ENCODE assay signal across 16 cellular contexts in genomic region chr1:64691631-64692030, GRCh38. TPM values are rescaled to one million over a fixed set of nuclear protein-coding genes. Genes with fewer than 3 reads are reported as not detected.
DNase-seq lines count a peak whose midpoint lies in the region; ATAC-seq and TF ChIP-seq lines count a peak whose summit lies in the region.
"Had no signal": no experiment of that assay in that cellular context is flagged by ENCODE, and none has a peak within 500 bp of the region (broad histone marks: within the 10 kb centered on the region; RNA-seq: fewer than 3 reads in every experiment).

No MANE protein-coding gene starts in this region.

- no peaks in the 10 kb centered on the region for H3K79me2 ChIP-seq in GM23248 (ENCODE audit: insufficient read depth)

- peaks cover 15% of the 10 kb centered on the region; the same call in 1 of the 2 replicates for H3K4me1 ChIP-seq in GM23248 (ENCODE audit: insufficient read depth)
- peaks cover 39% of the 10 kb centered on the region for H3K4me1 ChIP-seq in SJSA1 (replicated peaks)
- peaks cover 0 to 16% (median 12%) of the 10 kb centered on the region in 6 donors for H3K4me1 ChIP-seq in spleen
- H3K4me1 ChIP-seq: right lobe of liver had no signal

- 67 to 73% methylated on average over 6 of the region's 6 CpGs for WGBS in GM23248 (ENCODE audit: low coverage in 1 of 2, low lambda C conversion rate in 2 of 2, missing lambda C conversion rate in 2 of 2), 2 experiments
- WGBS in spleen, 5 donors: 63 to 75% (median 68%) methylated on average over 6 of the region's 6 CpGs

- H3K4me1 Mint-ChIP-seq in nephron progenitor cell: no peaks in the 10 kb centered on the region
- no peaks in the 10 kb centered on the region for H3K4me1 Mint-ChIP-seq in stimulated activated naive B cell treated with anti-CD40 and anti-IgM and Interleukin-4, amounts not matched to agents 10 μg/mL and 1 μg/mL and 100 μg/mL, for 72 hours
- H3K4me1 Mint-ChIP-seq: activated naive CD8-positive, alpha-beta T cell treated with anti-CD3 and anti-CD28 coated beads, Interleukin-2, amount 50 U/mL, for 24 hours; naive B cell had no signal

- H3K9me2 ChIP-seq in GM23248 (ENCODE audit: insufficient read depth): no peaks in the 10 kb centered on the region

- no peak overlapping the region for H2AFZ ChIP-seq in GM23248

- H3K4me3 ChIP-seq in GM23248 (no peak overlapping the region), SJSA1 (no peak overlapping the region), epithelial cell of esophagus (ENCODE audit: low read length) (no peak overlapping the region), spleen (no peak overlapping the region)
- H3K4me3 ChIP-seq: right lobe of liver had no signal

- H3K4me2 ChIP-seq in GM23248 (ENCODE audit: unreplicated experiment): no peak overlapping the region

- no peak for ATAC-seq in sciatic nerve
- ATAC-seq in stimulated activated naive B cell treated with anti-CD40 and anti-IgM and Interleukin-4, amounts not matched to agents 10 μg/mL and 1 μg/mL and 100 μg/mL, for 72 hours (replicated peaks): no peak
- ATAC-seq: activated naive CD8-positive, alpha-beta T cell treated with anti-CD3 and anti-CD28 coated beads, Interleukin-2, amount 50 U/mL, for 24 hours; right lobe of liver; Right ventricle myocardium inferior had no signal

- H3F3A ChIP-seq in GM23248 (ENCODE audit: insufficient read depth): 0 out of 2 replicates have a peak, but pooled peaks cover 7% of the 10 kb centered on the region

- no peak for TF ChIP-seq CTCF in epithelial cell of esophagus (IDR thresholded peaks at IDR 0.05; ENCODE audit: insufficient read depth, low read depth, low read length, missing control alignments)
- no peak for TF ChIP-seq CTCF in nephron progenitor cell (IDR thresholded peaks at IDR 0.05)
- no peak for TF ChIP-seq CTCF in spleen (IDR thresholded peaks at IDR 0.05 in 8 of 11, conservative IDR thresholded peaks at IDR 0.05 in 3 of 11)

- H3K27me3 Mint-ChIP-seq in nephron progenitor cell (ENCODE audit: low read depth, poor library complexity): peaks cover 4% of the 10 kb centered on the region
- H3K27me3 Mint-ChIP-seq in stimulated activated naive B cell treated with anti-CD40 and anti-IgM and Interleukin-4, amounts not matched to agents 10 μg/mL and 1 μg/mL and 100 μg/mL, for 72 hours: no peaks in the 10 kb centered on the region
- H3K27me3 Mint-ChIP-seq: activated naive CD8-positive, alpha-beta T cell treated with anti-CD3 and anti-CD28 coated beads, Interleukin-2, amount 50 U/mL, for 24 hours; CD4-positive, alpha-beta T cell had no signal

- H3K36me3 ChIP-seq in GM23248 (ENCODE audit: low read depth) (no peaks in the 10 kb centered on the region), SJSA1 (no peaks in the 10 kb centered on the region), spleen (peaks cover 0 to 11% (median 0%) of the 10 kb centered on the region in 6 donors)
- H3K36me3 ChIP-seq: right lobe of liver had no signal

- no peak overlapping the region for H3K4me3 Mint-ChIP-seq in nephron progenitor cell
- H3K4me3 Mint-ChIP-seq in stimulated activated naive B cell treated with anti-CD40 and anti-IgM and Interleukin-4, amounts not matched to agents 10 μg/mL and 1 μg/mL and 100 μg/mL, for 72 hours: no peak overlapping the region
- H3K4me3 Mint-ChIP-seq: activated naive CD8-positive, alpha-beta T cell treated with anti-CD3 and anti-CD28 coated beads, Interleukin-2, amount 50 U/mL, for 24 hours; CD4-positive, alpha-beta T cell; naive B cell had no signal

- no peak overlapping the region for H3K27ac ChIP-seq in GM23248
- H3K27ac ChIP-seq in SJSA1: peak overlapping the region; percentile 14; the same call in 1 of the 2 replicates
- H3K27ac ChIP-seq in spleen: no peak overlapping the region
- H3K27ac ChIP-seq: epithelial cell of prostate, right lobe of liver had no signal

- no peak for TF ChIP-seq POLR2A in spleen (IDR thresholded peaks at IDR 0.05)

- no peaks in the 10 kb centered on the region for H4K20me1 ChIP-seq in GM23248 (ENCODE audit: insufficient read depth)

- in situ Hi-C loops in GM23248 (cut with MboI): loop anchor here (10.0 kb wide), 1 partner anchor 123 kb away; no protein-coding TSS in a partner anchor

- H3K27ac Mint-ChIP-seq in nephron progenitor cell: peak overlapping the region; percentile 65
- no peak overlapping the region for H3K27ac Mint-ChIP-seq in stimulated activated naive B cell treated with anti-CD40 and anti-IgM and Interleukin-4, amounts not matched to agents 10 μg/mL and 1 μg/mL and 100 μg/mL, for 72 hours
- H3K27ac Mint-ChIP-seq: activated naive CD8-positive, alpha-beta T cell treated with anti-CD3 and anti-CD28 coated beads, Interleukin-2, amount 50 U/mL, for 24 hours; CD4-positive, alpha-beta T cell; naive B cell had no signal

- H3K36me3 Mint-ChIP-seq in nephron progenitor cell (ENCODE audit: low read depth): peaks cover 50% of the 10 kb centered on the region
- H3K36me3 Mint-ChIP-seq in stimulated activated naive B cell treated with anti-CD40 and anti-IgM and Interleukin-4, amounts not matched to agents 10 μg/mL and 1 μg/mL and 100 μg/mL, for 72 hours: no peaks in the 10 kb centered on the region
- H3K36me3 Mint-ChIP-seq: naive B cell had no signal

- H3K9me3 ChIP-seq in GM23248 (ENCODE audit: low read depth): no peaks in the 10 kb centered on the region
- no peaks in the 10 kb centered on the region for H3K9me3 ChIP-seq in SJSA1 (replicated peaks)
- H3K9me3 ChIP-seq in spleen: no peaks in the 10 kb centered on the region
- H3K9me3 ChIP-seq: right lobe of liver had no signal

- H3K27me3 ChIP-seq in GM23248 (replicated peaks; ENCODE audit: insufficient read depth) (no peaks in the 10 kb centered on the region), SJSA1 (replicated peaks) (no peaks in the 10 kb centered on the region), spleen (replicated peaks in 1 of 7) (no peaks in the 10 kb centered on the region)
- H3K27me3 ChIP-seq: right lobe of liver had no signal

- H3K9me3 Mint-ChIP-seq in nephron progenitor cell: no peaks in the 10 kb centered on the region
- H3K9me3 Mint-ChIP-seq in stimulated activated naive B cell treated with anti-CD40 and anti-IgM and Interleukin-4, amounts not matched to agents 10 μg/mL and 1 μg/mL and 100 μg/mL, for 72 hours: no peaks in the 10 kb centered on the region
- H3K9me3 Mint-ChIP-seq: activated naive CD8-positive, alpha-beta T cell treated with anti-CD3 and anti-CD28 coated beads, Interleukin-2, amount 50 U/mL, for 24 hours; CD4-positive, alpha-beta T cell; naive B cell had no signal

- no peak overlapping the region for H3K9ac ChIP-seq in GM23248

- intact Hi-C loops in sciatic nerve (cut with DNase I) (no loop called here), spleen (cut with DNase I; ENCODE audit: low total_unique reads) (no loop called here)

- DNase-seq in GM23248 (peak; percentile 13), SJSA1 (ENCODE audit: low read depth in 1 of 2, low spot score in 2 of 2) (peak in 1 of 2 experiments; percentile 26), epithelial cell of esophagus (ENCODE audit: low read depth) (peak; percentile 45), nephron progenitor cell (no peak), sciatic nerve (ENCODE audit: low spot score) (no peak), spleen (no peak)
- no peak for DNase-seq in activated effector memory CD4-positive, alpha-beta T cell treated with Interleukin-2 at 50 U/mL for 16 hours
- no peak for DNase-seq in stimulated activated naive B cell treated with anti-CD40 and anti-IgM and Interleukin-4, amounts not matched to agents 10 μg/mL and 1 μg/mL and 100 μg/mL, for 72 hours
- DNase-seq: activated naive CD8-positive, alpha-beta T cell treated with anti-CD3 and anti-CD28 coated beads, Interleukin-2, amount 50 U/mL, for 24 hours; CD4-positive, alpha-beta T cell; naive B cell; NCI-H1930; NCI-H82; right lobe of liver had no signal

RNA-seq across cellular contexts. Expression of gene RAVER2, which starts 53.2 kb away (rescaled TPM):
- 2.4 and 5.1 TPM in 2 replicates for total RNA-seq in GM23248 (2014; rRNA removed; shearing (Covaris generic))
- polyA plus RNA-seq in GM23248 (2016; fragmentation: Nextera tagmentation; extraction: Ambion mirVana): 0.63 and 0.71 TPM in 2 replicates
- 0.31 and 0.47 TPM in 2 replicates for total RNA-seq in SJSA1 (2014; rRNA removed; shearing (Covaris generic))
- total RNA-seq in sciatic nerve: 6.5 TPM
- total RNA-seq in spleen: 10 to 100 TPM in 2 of 7 donors, 1 to 10 TPM in 5; 6.7 to 14.1 (median 9.1) TPM
- polyA plus RNA-seq in spleen: 1 to 10 TPM; 1.8 to 5.4 (median 2.0) TPM

Comparison
In these comparisons a context has a peak if more than half of its experiments do, and no peak if none do; other contexts are left out.
1. DNase-seq: peak in GM23248 (single experiment) and epithelial cell of esophagus (single experiment); none in nephron progenitor cell (single experiment), activated effector memory CD4-positive, alpha-beta T cell treated with Interleukin-2 at 50 U/mL for 16 hours (single experiment), sciatic nerve (single experiment), spleen (single experiment) and stimulated activated naive B cell treated with anti-CD40 and anti-IgM and Interleukin-4, amounts not matched to agents 10 μg/mL and 1 μg/mL and 100 μg/mL, for 72 hours (single experiment).